In the genomic region with DNA sequence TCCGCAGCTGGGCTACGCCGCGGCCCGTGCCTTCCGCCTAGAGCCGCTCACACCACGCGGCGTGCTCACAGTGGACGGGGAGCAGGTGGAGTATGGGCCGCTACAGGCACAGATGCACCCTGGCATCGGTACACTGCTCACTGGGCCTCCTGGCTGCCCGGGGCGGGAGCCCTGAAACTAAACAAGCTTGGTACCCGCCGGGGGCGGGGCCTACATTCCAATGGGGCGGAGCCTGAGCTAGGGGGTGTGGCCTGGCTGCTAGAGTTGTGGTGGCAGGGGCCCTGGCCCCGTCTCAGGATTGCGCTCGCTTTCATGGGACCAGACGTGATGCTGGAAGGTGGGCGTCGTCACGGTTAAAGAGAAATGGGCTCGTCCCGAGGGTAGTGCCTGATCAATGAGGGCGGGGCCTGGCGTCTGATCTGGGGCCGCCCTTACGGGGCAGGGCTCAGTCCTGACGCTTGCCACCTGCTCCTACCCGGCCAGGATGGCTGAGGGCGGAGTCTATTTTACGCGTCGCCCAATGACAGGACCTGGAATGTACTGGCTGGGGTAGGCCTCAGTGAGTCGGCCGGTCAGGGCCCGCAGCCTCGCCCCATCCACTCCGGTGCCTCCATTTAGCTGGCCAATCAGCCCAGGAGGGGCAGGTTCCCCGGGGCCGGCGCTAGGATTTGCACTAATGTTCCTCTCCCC, we compare ENCODE assay signal across 8 cellular contexts. TPM values are rescaled to one million over a fixed set of nuclear protein-coding genes. Genes with fewer than 3 reads are reported as not detected.
A peak's percentile ranks its signal among the peaks of the same experiment; 100 is the strongest.
DNase-seq lines count a peak whose midpoint lies in the region; ATAC-seq, FAIRE-seq and TF ChIP-seq lines count a peak whose summit lies in the region.

No MANE protein-coding gene starts in this region.

- DNase-seq in activated CD4-positive, alpha-beta memory T cell treated with anti-CD3 and anti-CD28 coated beads for 36 hours = peak; percentile 34
- DNase-seq in activated CD4-positive, alpha-beta memory T cell treated with anti-CD3 and anti-CD28 coated beads, Interleukin-2, amount 10 ng/mL, durations not matched to agents 7 days and 5 days = no peak
- peak; percentile 74 for DNase-seq in cerebellum (ENCODE audit: low spot score)
- DNase-seq in HepG2 (ENCODE audit: low spot score) = no peak
- peak; percentile 91 for DNase-seq in transverse colon
- DNase-seq in EL = no peak

- CTCF ChIA-PET in activated CD4-positive, alpha-beta memory T cell treated with anti-CD3 and anti-CD28 coated beads for 36 hours (lab: Charles Lee) = no interaction called here
- CTCF ChIA-PET in activated CD4-positive, alpha-beta memory T cell treated with anti-CD3 and anti-CD28 coated beads, Interleukin-2, amount 10 ng/mL, durations not matched to agents 7 days and 5 days (lab: Charles Lee) = no interaction called here
- CTCF ChIA-PET in HepG2 (lab: Yijun Ruan, JAX; ENCODE audit: low intra/inter-chr PET ratio, low total read pairs) = no interaction called here

- no peak for TF ChIP-seq CTCF in HepG2 (CRISPR knock-in tag; IDR thresholded peaks at IDR 0.05)
- peak in 1 of 5 experiments; percentile 17 for TF ChIP-seq CTCF in transverse colon (IDR thresholded peaks at IDR 0.05)

- ATAC-seq in HepG2 = no peak
- ATAC-seq in HG03025 (IDR thresholded peaks at IDR 0.05; ENCODE audit: low FRiP score, unreplicated experiment) = no peak
- no peak for ATAC-seq in GM19467 (IDR thresholded peaks at IDR 0.05; ENCODE audit: unreplicated experiment)

- no peaks in the 10 kb centered on the region for H3K36me3 ChIP-seq in HepG2 (replicated peaks in 1 of 2; ENCODE audit: control insufficient read depth in 1 of 2, insufficient read depth in 2 of 2, low read length in 2 of 2)
- no peaks in the 10 kb centered on the region for H3K36me3 ChIP-seq in transverse colon

- TF ChIP-seq POLR2A in HepG2 (IDR thresholded peaks at IDR 0.05; ENCODE audit: insufficient read depth in 1 of 2, low read depth in 2 of 2, low read length in 2 of 2) (no peak), transverse colon (IDR thresholded peaks at IDR 0.05) (peak; percentile 54)

- no peak overlapping the region for H3K4me2 ChIP-seq in HepG2 (ENCODE audit: low read depth, low read length)

- H3K4me1 Mint-ChIP-seq in activated CD4-positive, alpha-beta memory T cell treated with anti-CD3 and anti-CD28 coated beads for 36 hours (ENCODE audit: low read depth) = peaks cover 37% of the 10 kb centered on the region
- H3K4me1 Mint-ChIP-seq in activated CD4-positive, alpha-beta memory T cell treated with anti-CD3 and anti-CD28 coated beads, Interleukin-2, amount 10 ng/mL, durations not matched to agents 7 days and 5 days = peaks cover 48% of the 10 kb centered on the region

- H4K20me1 ChIP-seq in HepG2 (ENCODE audit: insufficient read depth, low read length) = no peaks in the 10 kb centered on the region

- H2AFZ ChIP-seq in HepG2 (ENCODE audit: low read length) = no peak overlapping the region

- in situ Hi-C loops in HepG2 (cut with HindIII; ENCODE audit: extremely low pct_ligation_motif_present, low pct_unique_long_range_greater_than_20kb) = no loop called here
- in situ Hi-C loops in transverse colon (cut with MboI; ENCODE audit: low pct_ligation_motif_present in 1 of 4, low pct_unique_long_range_greater_than_20kb in 1 of 4, low sequenced_read_pairs in 3 of 4) = no loop called here

- FAIRE-seq in HepG2 (lab: Jason Lieb, UNC) = no peak

- H3K36me3 Mint-ChIP-seq in activated CD4-positive, alpha-beta memory T cell treated with anti-CD3 and anti-CD28 coated beads for 36 hours = peaks cover 7% of the 10 kb centered on the region
- peaks cover 7% of the 10 kb centered on the region for H3K36me3 Mint-ChIP-seq in activated CD4-positive, alpha-beta memory T cell treated with anti-CD3 and anti-CD28 coated beads, Interleukin-2, amount 10 ng/mL, durations not matched to agents 7 days and 5 days (ENCODE audit: low read depth)

- H3K27me3 ChIP-seq in HepG2 (ENCODE audit: control insufficient read depth in 1 of 2, insufficient read depth in 2 of 2, low read length in 2 of 2) (no peaks in the 10 kb centered on the region), transverse colon (no peaks in the 10 kb centered on the region)

- TF ChIP-seq EP300 in HepG2 (IDR thresholded peaks at IDR 0.05; ENCODE audit: low read depth in 2 of 2, low read length in 2 of 2) (no peak), HepG2 (CRISPR knock-in tag; IDR thresholded peaks at IDR 0.05; ENCODE audit: borderline replicate concordance) (no peak), transverse colon (IDR thresholded peaks at IDR 0.05; ENCODE audit: low read depth) (no peak)

- no peak overlapping the region for H3K4me3 Mint-ChIP-seq in activated CD4-positive, alpha-beta memory T cell treated with anti-CD3 and anti-CD28 coated beads for 36 hours
- no peak overlapping the region for H3K4me3 Mint-ChIP-seq in activated CD4-positive, alpha-beta memory T cell treated with anti-CD3 and anti-CD28 coated beads, Interleukin-2, amount 10 ng/mL, durations not matched to agents 7 days and 5 days

- H3K4me1 ChIP-seq in HepG2 (ENCODE audit: insufficient read depth, low read length) (peaks cover 64% of the 10 kb centered on the region), transverse colon (peaks cover 37 to 87% (median 75%) of the 10 kb centered on the region in 4 donors)

- no TSS peak for BruUV-seq in HepG2 (replicated peaks; lab: Mats Ljungman, UMichigan)

- no peak overlapping the region for H3K4me3 ChIP-seq in HepG2 (replicated peaks in 1 of 3; ENCODE audit: insufficient read depth in 1 of 3, low read depth in 2 of 3, low read length in 3 of 3)
- peak overlapping the region in 2 of 4 donors; percentile 16 to 17 for H3K4me3 ChIP-seq in transverse colon

- TF ChIP-seq RAD21 in HepG2 (CRISPR knock-in tag; IDR thresholded peaks at IDR 0.05) = no peak

- H3K27me3 Mint-ChIP-seq in activated CD4-positive, alpha-beta memory T cell treated with anti-CD3 and anti-CD28 coated beads for 36 hours = no peaks in the 10 kb centered on the region
- no peaks in the 10 kb centered on the region for H3K27me3 Mint-ChIP-seq in activated CD4-positive, alpha-beta memory T cell treated with anti-CD3 and anti-CD28 coated beads, Interleukin-2, amount 10 ng/mL, durations not matched to agents 7 days and 5 days

- no peak overlapping the region for H3K9ac ChIP-seq in HepG2 (ENCODE audit: insufficient read depth, low read depth, low read length)

- no peaks in the 10 kb centered on the region for H3K79me2 ChIP-seq in HepG2 (ENCODE audit: insufficient read depth, low read length)

- H3K9me3 ChIP-seq in HepG2 (ENCODE audit: low read length) (no peaks in the 10 kb centered on the region), transverse colon (no peaks in the 10 kb centered on the region)

- no peak overlapping the region for H3K27ac Mint-ChIP-seq in activated CD4-positive, alpha-beta memory T cell treated with anti-CD3 and anti-CD28 coated beads for 36 hours
- H3K27ac Mint-ChIP-seq in activated CD4-positive, alpha-beta memory T cell treated with anti-CD3 and anti-CD28 coated beads, Interleukin-2, amount 10 ng/mL, durations not matched to agents 7 days and 5 days = no peak overlapping the region

- 94% methylated on average over 35 of the region's 46 CpGs for WGBS in HepG2 (ENCODE audit: low lambda C conversion rate)
- WGBS in transverse colon (ENCODE audit: low coverage in 1 of 2), 2 donors = 40 to 59% methylated on average over 3 to 43 of the region's 46 CpGs

- POLR2A ChIA-PET in activated CD4-positive, alpha-beta memory T cell treated with anti-CD3 and anti-CD28 coated beads for 36 hours (lab: Charles Lee) = no interaction called here
- POLR2A ChIA-PET in activated CD4-positive, alpha-beta memory T cell treated with anti-CD3 and anti-CD28 coated beads, Interleukin-2, amount 10 ng/mL, durations not matched to agents 7 days and 5 days (lab: Charles Lee) = interaction anchor here (0.7 kb wide), 2 partner anchors 9 to 16 kb away, joined by 3 read pairs; no protein-coding TSS in a partner anchor
- POLR2A ChIA-PET in HepG2 (lab: Yijun Ruan, JAX) = interaction anchor here (5.8 kb wide), 1 partner anchor 11 kb away, joined by 61 read pairs; the partner anchor contains the start of genes RPL18 and SPHK2

- intact Hi-C loops in activated CD4-positive, alpha-beta memory T cell treated with anti-CD3 and anti-CD28 coated beads for 36 hours (cut with micrococcal nuclease) = no loop called here
- intact Hi-C loops in HepG2 (cut with micrococcal nuclease; ENCODE audit: unreplicated experiment) (no loop called here), transverse colon (cut with DNase I; ENCODE audit: low total_unique reads) (no loop called here)

- no peak overlapping the region for H3K27ac ChIP-seq in HepG2 (ENCODE audit: extremely low read length, insufficient read depth, low read length)
- H3K27ac ChIP-seq in transverse colon = peak overlapping the region; percentile 90 to 94 (median 92)

- no peaks in the 10 kb centered on the region for H3K9me3 Mint-ChIP-seq in activated CD4-positive, alpha-beta memory T cell treated with anti-CD3 and anti-CD28 coated beads for 36 hours
- H3K9me3 Mint-ChIP-seq in activated CD4-positive, alpha-beta memory T cell treated with anti-CD3 and anti-CD28 coated beads, Interleukin-2, amount 10 ng/mL, durations not matched to agents 7 days and 5 days = no peaks in the 10 kb centered on the region

RNA-seq across cellular contexts. Expression of gene DBP, which starts 7.4 kb away (rescaled TPM):
- 10 to 100 TPM in 1 of 2 experiments, 1 to 10 TPM in 1; 8.3 to 10.4 TPM for total RNA-seq in activated CD4-positive, alpha-beta memory T cell treated with anti-CD3 and anti-CD28 coated beads for 36 hours
- total RNA-seq in activated CD4-positive, alpha-beta memory T cell treated with anti-CD3 and anti-CD28 coated beads, Interleukin-2, amount 10 ng/mL, durations not matched to agents 7 days and 5 days = 10 to 100 TPM; 18.7 to 19.1 TPM
- total RNA-seq in cerebellum (3.2 TPM), HepG2 (2016; rRNA removed; fragmentation: Illumina TruSeq; extraction: Trizol) (5.5 and 5.8 TPM in 2 replicates), transverse colon (10 to 100 TPM in 3 of 4 donors, 1 to 10 TPM in 1; 8.7 to 13.8 (median 11.6) TPM)
- 2.6 and 4.6 TPM in 2 replicates for total RNA-seq in HepG2 (2016; cell fraction: cytosol; rRNA removed; fragmentation: Illumina TruSeq; extraction: Trizol; ENCODE audit: low read depth)
- total RNA-seq in HepG2 (2016; cell fraction: insoluble cytoplasmic fraction; rRNA removed; fragmentation: Illumina TruSeq; extraction: Trizol) = 2.5 and 6.3 TPM in 2 replicates
- total RNA-seq in HepG2 (2016; cell fraction: membrane; rRNA removed; fragmentation: Illumina TruSeq; extraction: Trizol) = 6.0 TPM in 2 replicates
- total RNA-seq in HepG2 (2016; cell fraction: nucleus; rRNA removed; fragmentation: Illumina TruSeq; extraction: Trizol) = 2.5 and 2.9 TPM in 2 replicates
- 1.7 and 2.1 TPM in 2 replicates for polyA plus RNA-seq in HepG2 (2011; rRNA removed)
- 2.1 and 2.5 TPM in 2 replicates for polyA plus RNA-seq in HepG2 (2011; cell fraction: cytosol; rRNA removed)
- polyA plus RNA-seq in HepG2 (2011; cell fraction: nucleus; rRNA removed) = 2.7 and 3.2 TPM in 2 replicates
- polyA plus RNA-seq in HepG2 (2012) = 3.6 and 3.7 TPM in 2 replicates
- 2.3 and 2.6 TPM in 2 replicates for polyA plus RNA-seq in HepG2 (2016; cell fraction: cytosol; fragmentation: Illumina TruSeq; extraction: Trizol; ENCODE audit: low read depth)
- 5.2 and 5.4 TPM in 2 replicates for polyA plus RNA-seq in HepG2 (2016; cell fraction: insoluble cytoplasmic fraction; fragmentation: Illumina TruSeq; extraction: Trizol; ENCODE audit: low read depth)
- polyA plus RNA-seq in HepG2 (2016; cell fraction: membrane; fragmentation: Illumina TruSeq; extraction: Trizol; ENCODE audit: low read depth) = 2.9 and 5.4 TPM in 2 replicates
- polyA plus RNA-seq in HepG2 (2016; cell fraction: nucleus; fragmentation: Illumina TruSeq; extraction: Trizol; ENCODE audit: insufficient read depth, low read depth) = 5.1 and 6.2 TPM in 2 replicates
- 2.0 and 5.8 TPM in 2 replicates for polyA minus RNA-seq in HepG2 (2011; rRNA and poly(A)+ RNA removed; ENCODE audit: low replicate concordance)
- 2.3 and 2.7 TPM in 2 replicates for polyA minus RNA-seq in HepG2 (2011; cell fraction: cytosol; rRNA and poly(A)+ RNA removed)
- polyA minus RNA-seq in HepG2 (2011; cell fraction: nucleus; rRNA and poly(A)+ RNA removed) = 1.5 and 3.0 TPM in 2 replicates

RNA-seq across cellular contexts. Expression of gene SPHK2, which starts 10.4 kb away (rescaled TPM):
- total RNA-seq in activated CD4-positive, alpha-beta memory T cell treated with anti-CD3 and anti-CD28 coated beads for 36 hours = 10 to 100 TPM; 24.1 to 24.6 TPM
- 10 to 100 TPM; 27.7 to 29.5 TPM for total RNA-seq in activated CD4-positive, alpha-beta memory T cell treated with anti-CD3 and anti-CD28 coated beads, Interleukin-2, amount 10 ng/mL, durations not matched to agents 7 days and 5 days
- total RNA-seq in cerebellum (9.8 TPM), HepG2 (2016; rRNA removed; fragmentation: Illumina TruSeq; extraction: Trizol) (11.1 and 14.4 TPM in 2 replicates), transverse colon (100 to 1,000 TPM in 1 of 4 donors, 10 to 100 TPM in 3; 41.8 to 185 (median 68.7) TPM)
- total RNA-seq in HepG2 (2016; cell fraction: cytosol; rRNA removed; fragmentation: Illumina TruSeq; extraction: Trizol; ENCODE audit: low read depth) = 5.0 and 6.0 TPM in 2 replicates
- total RNA-seq in HepG2 (2016; cell fraction: insoluble cytoplasmic fraction; rRNA removed; fragmentation: Illumina TruSeq; extraction: Trizol) = 8.9 and 15.9 TPM in 2 replicates
- total RNA-seq in HepG2 (2016; cell fraction: membrane; rRNA removed; fragmentation: Illumina TruSeq; extraction: Trizol) = 10.7 and 12.1 TPM in 2 replicates
- total RNA-seq in HepG2 (2016; cell fraction: nucleus; rRNA removed; fragmentation: Illumina TruSeq; extraction: Trizol) = 10.2 and 11.3 TPM in 2 replicates
- polyA plus RNA-seq in HepG2 (2011; rRNA removed) = 2.9 and 4.5 TPM in 2 replicates
- 2.2 and 3.8 TPM in 2 replicates for polyA plus RNA-seq in HepG2 (2011; cell fraction: cytosol; rRNA removed)
- polyA plus RNA-seq in HepG2 (2011; cell fraction: nucleus; rRNA removed) = 17.1 and 20.8 TPM in 2 replicates
- 2.8 and 3.1 TPM in 2 replicates for polyA plus RNA-seq in HepG2 (2012)
- 3.0 and 3.7 TPM in 2 replicates for polyA plus RNA-seq in HepG2 (2016; cell fraction: cytosol; fragmentation: Illumina TruSeq; extraction: Trizol; ENCODE audit: low read depth)
- polyA plus RNA-seq in HepG2 (2016; cell fraction: insoluble cytoplasmic fraction; fragmentation: Illumina TruSeq; extraction: Trizol; ENCODE audit: low read depth) = 10.5 and 14.1 TPM in 2 replicates
- polyA plus RNA-seq in HepG2 (2016; cell fraction: membrane; fragmentation: Illumina TruSeq; extraction: Trizol; ENCODE audit: low read depth) = 7.7 and 9.4 TPM in 2 replicates
- 24.3 and 24.6 TPM in 2 replicates for polyA plus RNA-seq in HepG2 (2016; cell fraction: nucleus; fragmentation: Illumina TruSeq; extraction: Trizol; ENCODE audit: insufficient read depth, low read depth)
- 11.6 and 13.3 TPM in 2 replicates for polyA minus RNA-seq in HepG2 (2011; rRNA and poly(A)+ RNA removed; ENCODE audit: low replicate concordance)
- 3.5 and 3.8 TPM in 2 replicates for polyA minus RNA-seq in HepG2 (2011; cell fraction: cytosol; rRNA and poly(A)+ RNA removed)
- polyA minus RNA-seq in HepG2 (2011; cell fraction: nucleus; rRNA and poly(A)+ RNA removed) = 9.0 and 10.2 TPM in 2 replicates

RNA-seq across cellular contexts. Expression of gene RPL18, which starts 10.8 kb away (rescaled TPM):
- 1,000 to 10,000 TPM; 2,095 to 2,140 TPM for total RNA-seq in activated CD4-positive, alpha-beta memory T cell treated with anti-CD3 and anti-CD28 coated beads for 36 hours
- total RNA-seq in activated CD4-positive, alpha-beta memory T cell treated with anti-CD3 and anti-CD28 coated beads, Interleukin-2, amount 10 ng/mL, durations not matched to agents 7 days and 5 days = 1,000 to 10,000 TPM; 1,511 to 1,528 TPM
- total RNA-seq in cerebellum (670 TPM), HepG2 (2016; rRNA removed; fragmentation: Illumina TruSeq; extraction: Trizol) (1,485 and 1,498 TPM in 2 replicates), transverse colon (1,000 to 10,000 TPM; 1,394 to 2,260 (median 1,686) TPM)
- total RNA-seq in HepG2 (2016; cell fraction: cytosol; rRNA removed; fragmentation: Illumina TruSeq; extraction: Trizol; ENCODE audit: low read depth) = 2,025 and 2,222 TPM in 2 replicates
- total RNA-seq in HepG2 (2016; cell fraction: insoluble cytoplasmic fraction; rRNA removed; fragmentation: Illumina TruSeq; extraction: Trizol) = 1,518 and 1,544 TPM in 2 replicates
- total RNA-seq in HepG2 (2016; cell fraction: membrane; rRNA removed; fragmentation: Illumina TruSeq; extraction: Trizol) = 3,207 and 3,209 TPM in 2 replicates
- total RNA-seq in HepG2 (2016; cell fraction: nucleus; rRNA removed; fragmentation: Illumina TruSeq; extraction: Trizol) = 626 and 716 TPM in 2 replicates
- polyA plus RNA-seq in HepG2 (2011; rRNA removed) = 1,639 and 1,894 TPM in 2 replicates
- polyA plus RNA-seq in HepG2 (2011; cell fraction: cytosol; rRNA removed) = 2,410 and 2,836 TPM in 2 replicates
- polyA plus RNA-seq in HepG2 (2011; cell fraction: nucleus; rRNA removed) = 774 and 847 TPM in 2 replicates
- 1,965 and 2,530 TPM in 2 replicates for polyA plus RNA-seq in HepG2 (2012)
- 2,734 and 3,086 TPM in 2 replicates for polyA plus RNA-seq in HepG2 (2016; cell fraction: cytosol; fragmentation: Illumina TruSeq; extraction: Trizol; ENCODE audit: low read depth)
- 1,714 and 1,747 TPM in 2 replicates for polyA plus RNA-seq in HepG2 (2016; cell fraction: insoluble cytoplasmic fraction; fragmentation: Illumina TruSeq; extraction: Trizol; ENCODE audit: low read depth)
- 3,734 and 3,811 TPM in 2 replicates for polyA plus RNA-seq in HepG2 (2016; cell fraction: membrane; fragmentation: Illumina TruSeq; extraction: Trizol; ENCODE audit: low read depth)
- polyA plus RNA-seq in HepG2 (2016; cell fraction: nucleus; fragmentation: Illumina TruSeq; extraction: Trizol; ENCODE audit: insufficient read depth, low read depth) = 1,314 and 1,387 TPM in 2 replicates
- polyA minus RNA-seq in HepG2 (2011; rRNA and poly(A)+ RNA removed; ENCODE audit: low replicate concordance) = 713 and 1,028 TPM in 2 replicates
- polyA minus RNA-seq in HepG2 (2011; cell fraction: cytosol; rRNA and poly(A)+ RNA removed) = 556 and 566 TPM in 2 replicates
- polyA minus RNA-seq in HepG2 (2011; cell fraction: nucleus; rRNA and poly(A)+ RNA removed) = 180 and 193 TPM in 2 replicates

RNA-seq across cellular contexts. Expression of gene FAM83E, which starts 14.9 kb away (rescaled TPM):
- total RNA-seq in activated CD4-positive, alpha-beta memory T cell treated with anti-CD3 and anti-CD28 coated beads for 36 hours = 1 to 10 TPM; 2.2 to 2.4 TPM
- total RNA-seq in activated CD4-positive, alpha-beta memory T cell treated with anti-CD3 and anti-CD28 coated beads, Interleukin-2, amount 10 ng/mL, durations not matched to agents 7 days and 5 days = 1 to 10 TPM; 1.3 to 2.6 TPM
- total RNA-seq in cerebellum = not detected
- total RNA-seq in HepG2 (2016; rRNA removed; fragmentation: Illumina TruSeq; extraction: Trizol) = 0.60 TPM in 1 of 2 replicates, not detected in the other
- total RNA-seq in HepG2 (2016; cell fraction: cytosol; rRNA removed; fragmentation: Illumina TruSeq; extraction: Trizol; ENCODE audit: low read depth) = not detected in 2 replicates
- total RNA-seq in HepG2 (2016; cell fraction: insoluble cytoplasmic fraction; rRNA removed; fragmentation: Illumina TruSeq; extraction: Trizol) = 0.30 TPM in 1 of 2 replicates, not detected in the other
- not detected in 2 replicates for total RNA-seq in HepG2 (2016; cell fraction: membrane; rRNA removed; fragmentation: Illumina TruSeq; extraction: Trizol)
- total RNA-seq in HepG2 (2016; cell fraction: nucleus; rRNA removed; fragmentation: Illumina TruSeq; extraction: Trizol) = 1.6 and 1.9 TPM in 2 replicates
- polyA plus RNA-seq in HepG2 (2011; rRNA removed) = 0.13 and 0.18 TPM in 2 replicates
- not detected in 2 replicates for polyA plus RNA-seq in HepG2 (2011; cell fraction: cytosol; rRNA removed)
- 1.7 and 1.8 TPM in 2 replicates for polyA plus RNA-seq in HepG2 (2011; cell fraction: nucleus; rRNA removed)
- 0.15 and 0.28 TPM in 2 replicates for polyA plus RNA-seq in HepG2 (2012)
- not detected in 2 replicates for polyA plus RNA-seq in HepG2 (2016; cell fraction: cytosol; fragmentation: Illumina TruSeq; extraction: Trizol; ENCODE audit: low read depth)
- polyA plus RNA-seq in HepG2 (2016; cell fraction: insoluble cytoplasmic fraction; fragmentation: Illumina TruSeq; extraction: Trizol; ENCODE audit: low read depth) = not detected in 2 replicates
- not detected in 2 replicates for polyA plus RNA-seq in HepG2 (2016; cell fraction: membrane; fragmentation: Illumina TruSeq; extraction: Trizol; ENCODE audit: low read depth)
- polyA plus RNA-seq in HepG2 (2016; cell fraction: nucleus; fragmentation: Illumina TruSeq; extraction: Trizol; ENCODE audit: insufficient read depth, low read depth) = 1.1 and 1.2 TPM in 2 replicates
- polyA minus RNA-seq in HepG2 (2011; rRNA and poly(A)+ RNA removed; ENCODE audit: low replicate concordance) = 0.28 and 0.52 TPM in 2 replicates
- not detected in 2 replicates for polyA minus RNA-seq in HepG2 (2011; cell fraction: cytosol; rRNA and poly(A)+ RNA removed)
- polyA minus RNA-seq in HepG2 (2011; cell fraction: nucleus; rRNA and poly(A)+ RNA removed) = 3.6 and 6.2 TPM in 2 replicates
- 100 to 1,000 TPM in 3 of 4 donors, 10 to 100 TPM in 1; 97.0 to 746 (median 203) TPM for total RNA-seq in transverse colon

RNA-seq across cellular contexts. Expression of gene CA11, which starts 16.2 kb away (rescaled TPM):
- 10 to 100 TPM; 12.7 to 15.9 TPM for total RNA-seq in activated CD4-positive, alpha-beta memory T cell treated with anti-CD3 and anti-CD28 coated beads for 36 hours
- 1 to 10 TPM; 3.9 to 4.5 TPM for total RNA-seq in activated CD4-positive, alpha-beta memory T cell treated with anti-CD3 and anti-CD28 coated beads, Interleukin-2, amount 10 ng/mL, durations not matched to agents 7 days and 5 days
- total RNA-seq in cerebellum (13.6 TPM), HepG2 (2016; rRNA removed; fragmentation: Illumina TruSeq; extraction: Trizol) (0.24 and 0.58 TPM in 2 replicates), transverse colon (1 to 10 TPM in 2 of 4 donors, not detected in 2; 1.4 to 2.5 TPM)
- total RNA-seq in HepG2 (2016; cell fraction: cytosol; rRNA removed; fragmentation: Illumina TruSeq; extraction: Trizol; ENCODE audit: low read depth) = 0.79 and 0.91 TPM in 2 replicates
- total RNA-seq in HepG2 (2016; cell fraction: insoluble cytoplasmic fraction; rRNA removed; fragmentation: Illumina TruSeq; extraction: Trizol) = 0.48 TPM in 1 of 2 replicates, not detected in the other
- total RNA-seq in HepG2 (2016; cell fraction: membrane; rRNA removed; fragmentation: Illumina TruSeq; extraction: Trizol) = 0.38 and 0.62 TPM in 2 replicates
- not detected in 2 replicates for total RNA-seq in HepG2 (2016; cell fraction: nucleus; rRNA removed; fragmentation: Illumina TruSeq; extraction: Trizol)
- polyA plus RNA-seq in HepG2 (2011; rRNA removed) = 0.41 and 1.4 TPM in 2 replicates
- polyA plus RNA-seq in HepG2 (2011; cell fraction: cytosol; rRNA removed) = 0.36 and 0.54 TPM in 2 replicates
- 0.45 and 0.48 TPM in 2 replicates for polyA plus RNA-seq in HepG2 (2011; cell fraction: nucleus; rRNA removed)
- 1.5 and 2.9 TPM in 2 replicates for polyA plus RNA-seq in HepG2 (2012)
- polyA plus RNA-seq in HepG2 (2016; cell fraction: cytosol; fragmentation: Illumina TruSeq; extraction: Trizol; ENCODE audit: low read depth) = 0.82 and 1.7 TPM in 2 replicates
- polyA plus RNA-seq in HepG2 (2016; cell fraction: insoluble cytoplasmic fraction; fragmentation: Illumina TruSeq; extraction: Trizol; ENCODE audit: low read depth) = 0.37 and 0.38 TPM in 2 replicates
- polyA plus RNA-seq in HepG2 (2016; cell fraction: membrane; fragmentation: Illumina TruSeq; extraction: Trizol; ENCODE audit: low read depth) = 0.62 and 2.1 TPM in 2 replicates
- polyA plus RNA-seq in HepG2 (2016; cell fraction: nucleus; fragmentation: Illumina TruSeq; extraction: Trizol; ENCODE audit: insufficient read depth, low read depth) = 0.72 and 1.3 TPM in 2 replicates
- polyA minus RNA-seq in HepG2 (2011; rRNA and poly(A)+ RNA removed; ENCODE audit: low replicate concordance) = 0.08 and 3.7 TPM in 2 replicates
- not detected in 2 replicates for polyA minus RNA-seq in HepG2 (2011; cell fraction: cytosol; rRNA and poly(A)+ RNA removed)
- polyA minus RNA-seq in HepG2 (2011; cell fraction: nucleus; rRNA and poly(A)+ RNA removed) = not detected in 2 replicates

Comparison
In these comparisons a context has a peak if more than half of its experiments do, and no peak if none do; other contexts are left out.
1. DNase-seq: peak in activated CD4-positive, alpha-beta memory T cell treated with anti-CD3 and anti-CD28 coated beads for 36 hours (single experiment), cerebellum (single experiment) and transverse colon (single experiment); none in activated CD4-positive, alpha-beta memory T cell treated with anti-CD3 and anti-CD28 coated beads, Interleukin-2, amount 10 ng/mL, durations not matched to agents 7 days and 5 days (single experiment), HepG2 (single experiment) and EL (single experiment).